8 cellular contexts compared by ENCODE assay signal in genomic region chr20:44650777-44651493, GRCh38. TPM values are rescaled to one million over a fixed set of nuclear protein-coding genes. Genes with fewer than 3 reads are reported as not detected.
DNase-seq lines count a peak whose midpoint lies in the region; ATAC-seq and TF ChIP-seq lines count a peak whose summit lies in the region.

No MANE protein-coding gene starts in this region.

- no peak for TF ChIP-seq POLR2A in HCT116 (IDR thresholded peaks at IDR 0.05; ENCODE audit: borderline replicate concordance, extremely low read depth, insufficient read depth, insufficient read length)

- no peak for DNase-seq in HCT116 (ENCODE audit: low read depth, low spot score)
- peak; percentile 35 to 39 for DNase-seq in activated CD4-positive, alpha-beta T cell treated with anti-CD3 and anti-CD28 coated beads for 4 hours
- peak; percentile 38 for DNase-seq in epithelial cell of esophagus (ENCODE audit: low read depth)
- DNase-seq in neural progenitor cell (ENCODE audit: low spot score) = no peak
- DNase-seq in NCI-H526 treated with DMSO at 0.1 percent for 48 hours (lab: John Stamatoyannopoulos, UW) = no peak
- DNase-seq in GDM1 (lab: John Stamatoyannopoulos, UW) = no peak

- H3K36me3 ChIP-seq in HCT116 (ENCODE audit: control insufficient read depth in 1 of 2, insufficient read depth in 2 of 2, low read length in 2 of 2) (no peaks in the 10 kb centered on the region), neural progenitor cell (no peaks in the 10 kb centered on the region)

- peaks cover 4% of the 10 kb centered on the region for H3K9me3 Mint-ChIP-seq in neural progenitor cell

- H3K27me3 Mint-ChIP-seq in neural progenitor cell (ENCODE audit: insufficient read depth, low read depth) = peaks cover 19% of the 10 kb centered on the region

- H3K4me3 Mint-ChIP-seq in neural progenitor cell = peak overlapping the region; percentile 77

- BruUV-seq in HCT116 (replicated peaks; lab: Mats Ljungman, UMichigan) = no TSS peak

- H3K36me3 Mint-ChIP-seq in neural progenitor cell = no peaks in the 10 kb centered on the region

- H4K20me1 ChIP-seq in HCT116 (ENCODE audit: insufficient read depth) = no peaks in the 10 kb centered on the region
- H4K20me1 ChIP-seq in neural progenitor cell (ENCODE audit: low read depth) = no peaks in the 10 kb centered on the region

- TF ChIP-seq RAD21 in HCT116 (IDR thresholded peaks at IDR 0.05; ENCODE audit: low read depth) = no peak

- no peak overlapping the region for H3K27ac Mint-ChIP-seq in neural progenitor cell

- 0 out of 2 replicates have a peak, but pooled peaks cover 3% of the 10 kb centered on the region for H3K27me3 ChIP-seq in HCT116 (ENCODE audit: insufficient read depth, low read length)
- H3K27me3 ChIP-seq in neural progenitor cell = peaks cover 24% of the 10 kb centered on the region

- RAD21 ChIA-PET in HCT116 (lab: Charles Lee; ENCODE audit: low non-redundant PET in 1 of 2, low total read pairs in 2 of 2, uncharacterized antibody in 2 of 2, unreplicated experiment in 2 of 2) = no interaction called here

- H3K9me3 ChIP-seq in HCT116 (ENCODE audit: control insufficient read depth in 1 of 2, insufficient read depth in 1 of 2, low read depth in 1 of 2, low read length in 2 of 2) (no peaks in the 10 kb centered on the region), neural progenitor cell (ENCODE audit: low read depth) (no peaks in the 10 kb centered on the region)

- TF ChIP-seq CTCF in HCT116 (IDR thresholded peaks at IDR 0.05 in 2 of 3, conservative IDR thresholded peaks at IDR 0.05 in 1 of 3; ENCODE audit: borderline replicate concordance in 1 of 3, insufficient read depth in 1 of 3, low read depth in 2 of 3, low read length in 2 of 3) = no peak
- no peak for TF ChIP-seq CTCF in epithelial cell of esophagus (IDR thresholded peaks at IDR 0.05; ENCODE audit: insufficient read depth, low read depth, low read length, missing control alignments)
- TF ChIP-seq CTCF in neural progenitor cell (IDR thresholded peaks at IDR 0.05) = no peak

- H3K4me1 ChIP-seq in HCT116 (ENCODE audit: control insufficient read depth in 1 of 2, insufficient read depth in 2 of 2, low read length in 2 of 2) (peaks cover 11 to 16% of the 10 kb centered on the region in 2 experiments; a peak in 3 of 4 replicates), neural progenitor cell (peaks cover 34% of the 10 kb centered on the region)

- H3K4me1 Mint-ChIP-seq in neural progenitor cell = peaks cover 35% of the 10 kb centered on the region

- peak overlapping the region; percentile 70; the same call in 1 of the 2 replicates for H3K27ac ChIP-seq in HCT116 (ENCODE audit: low read depth, low read length)
- no peak overlapping the region for H3K27ac ChIP-seq in neural progenitor cell

- H3K9me2 ChIP-seq in HCT116 (ENCODE audit: insufficient read depth) = no peaks in the 10 kb centered on the region

- intact Hi-C loops in HCT116 (cut with micrococcal nuclease) = no loop called here

- POLR2A ChIA-PET in HCT116 (lab: Charles Lee) = interaction anchor here (0.5 to 0.6 kb wide), 3 partner anchors 12 to 70 kb away, joined by 3 to 4 read pairs (median 4); no protein-coding TSS in a partner anchor

- H3F3A ChIP-seq in neural progenitor cell (ENCODE audit: low read depth) = peaks cover 41% of the 10 kb centered on the region

- peak overlapping the region; percentile 73 for H3K9ac ChIP-seq in HCT116 (ENCODE audit: low read length)
- H3K9ac ChIP-seq in neural progenitor cell = no peak overlapping the region

- no peak overlapping the region for H2AFZ ChIP-seq in HCT116 (ENCODE audit: low read depth, low read length, poor library complexity, severe bottlenecking)
- H2AFZ ChIP-seq in neural progenitor cell (replicated peaks) = no peak overlapping the region

- ATAC-seq in HCT116 = peak; percentile 46
- no peak for ATAC-seq in HG03175 (IDR thresholded peaks at IDR 0.05; ENCODE audit: unreplicated experiment)
- no peak for ATAC-seq in HG02840 (IDR thresholded peaks at IDR 0.05; ENCODE audit: low FRiP score, unreplicated experiment)

- H3K4me3 ChIP-seq in HCT116 (replicated peaks in 1 of 2; ENCODE audit: low read depth in 1 of 2, low read length in 2 of 2) (peak overlapping the region; percentile 72 to 82), epithelial cell of esophagus (ENCODE audit: low read length) (peak overlapping the region; percentile 62), neural progenitor cell (peak overlapping the region; percentile 75)

- no peaks in the 10 kb centered on the region for H3K79me2 ChIP-seq in HCT116 (ENCODE audit: insufficient read depth, low read length)
- no peaks in the 10 kb centered on the region for H3K79me2 ChIP-seq in neural progenitor cell (ENCODE audit: low read depth)

- CTCF ChIA-PET in HCT116 (lab: Charles Lee) = no interaction called here

- H3K4me2 ChIP-seq in HCT116 (ENCODE audit: low read length) (peak overlapping the region; percentile 98), neural progenitor cell (peak overlapping the region; percentile 80)

TF ChIP-seq in HCT116, 20 proteins besides CTCF, POLR2A, EP300 and RAD21:
- TF ChIP-seq ELF1 (IDR thresholded peaks at IDR 0.05; ENCODE audit: borderline replicate concordance, low read depth) = no peak
- 0 out of 2 replicates have a peak, but pooled peaks have one; percentile 27 for TF ChIP-seq MAX (IDR thresholded peaks at IDR 0.05)
TF ChIP-seq in HCT116: peak in this region for 1.

RNA-seq across cellular contexts. Expression of gene ADA, which starts 0.6 kb away (rescaled TPM):
- total RNA-seq in HCT116 (2021; ENCODE audit: unreplicated experiment) = 25.9 TPM
- polyA plus RNA-seq in HCT116 (2012) = 33.7 and 36.3 TPM in 2 replicates
- 29.7 and 52.5 TPM in 2 replicates for total RNA-seq in neural progenitor cell (ENCODE audit: low replicate concordance)

Comparison
In these comparisons a context has a peak if more than half of its experiments do, and no peak if none do; other contexts are left out.
1. DNase-seq: peak in activated CD4-positive, alpha-beta T cell treated with anti-CD3 and anti-CD28 coated beads for 4 hours (2 of 2) and epithelial cell of esophagus (single experiment); none in HCT116 (single experiment), neural progenitor cell (single experiment), NCI-H526 treated with DMSO at 0.1 percent for 48 hours (single experiment) and GDM1 (single experiment).
2. Peak in every context shown above with its lines, with median percentiles within 50 percentile points of each other: H3K4me3 ChIP-seq.